23 cellular contexts compared by ENCODE assay signal in genomic region chr13:112771877-112772538, GRCh38.
DNase-seq lines count a peak whose midpoint lies in the region; ATAC-seq, FAIRE-seq and TF ChIP-seq lines count a peak whose summit lies in the region.
"Had no signal": no experiment of that assay in that cellular context is flagged by ENCODE, and none has a peak within 500 bp of the region (broad histone marks: within the 10 kb centered on the region; RNA-seq: fewer than 3 reads in every experiment).

No MANE protein-coding gene starts in this region.

- no peaks in the 10 kb centered on the region for H3K27me3 ChIP-seq in right atrium auricular region
- no peaks in the 10 kb centered on the region for H3K27me3 ChIP-seq in small intestine (ENCODE audit: control insufficient read depth in 2 of 2, insufficient read depth in 2 of 2, low read length in 2 of 2)

- H3K27ac Mint-ChIP-seq in activated naive CD4-positive, alpha-beta T cell treated with anti-CD3 and anti-CD28 coated beads for 36 hours = no peak overlapping the region
- H3K27ac Mint-ChIP-seq in activated naive CD8-positive, alpha-beta T cell treated with anti-CD3 and anti-CD28 coated beads, Interleukin-2, amount 50 U/mL, for 24 hours = no peak overlapping the region
- H3K27ac Mint-ChIP-seq: activated CD8-positive, alpha-beta T cell treated with anti-CD3 and anti-CD28 coated beads for 36 hours had no signal

- WGBS in small intestine, 3 donors = 24 to 71% (median 34%) methylated on average over 18 of the region's 18 CpGs

- no peak for ATAC-seq in HG02571 (IDR thresholded peaks at IDR 0.05; ENCODE audit: unreplicated experiment)
- no peak for ATAC-seq in activated naive CD8-positive, alpha-beta T cell treated with anti-CD3 and anti-CD28 coated beads, Interleukin-2, amount 50 U/mL, for 24 hours
- ATAC-seq: activated CD8-positive, alpha-beta T cell treated with anti-CD3 and anti-CD28 coated beads for 36 hours; SK-N-SH treated with all-trans-retinoic acid at 6 μM for 48 hours had no signal

- no peaks in the 10 kb centered on the region for H3K36me3 ChIP-seq in right atrium auricular region
- no peaks in the 10 kb centered on the region for H3K36me3 ChIP-seq in small intestine (ENCODE audit: control insufficient read depth in 2 of 2, insufficient read depth in 2 of 2, low read length in 2 of 2)

- H3K9me3 ChIP-seq in right atrium auricular region = no peaks in the 10 kb centered on the region
- H3K9me3 ChIP-seq in small intestine (ENCODE audit: control insufficient read depth, low read depth) = no peaks in the 10 kb centered on the region

- peak overlapping the region; percentile 71 to 72 for H3K27ac ChIP-seq in right atrium auricular region
- no peak overlapping the region for H3K27ac ChIP-seq in small intestine (ENCODE audit: low read depth in 1 of 2, low read length in 1 of 2)
- H3K27ac ChIP-seq: 22Rv1 had no signal

- H3K4me1 Mint-ChIP-seq in activated naive CD4-positive, alpha-beta T cell treated with anti-CD3 and anti-CD28 coated beads for 36 hours (ENCODE audit: low read depth) = peaks cover 19% of the 10 kb centered on the region
- H3K4me1 Mint-ChIP-seq in activated naive CD8-positive, alpha-beta T cell treated with anti-CD3 and anti-CD28 coated beads, Interleukin-2, amount 50 U/mL, for 24 hours = peaks cover 26% of the 10 kb centered on the region

- CTCF ChIA-PET in activated naive CD4-positive, alpha-beta T cell treated with anti-CD3 and anti-CD28 coated beads for 36 hours (lab: Charles Lee) = no interaction called here

- no peak for FAIRE-seq in small intestine (lab: Jason Lieb, UNC)
- FAIRE-seq: endothelial cell of umbilical vein, RCC 7860 had no signal

- H3K4me3 ChIP-seq in right atrium auricular region (no peak overlapping the region), small intestine (ENCODE audit: low read depth in 1 of 2, low read length in 2 of 2) (no peak overlapping the region)
- H3K4me3 ChIP-seq: lung had no signal

- H3K36me3 Mint-ChIP-seq in activated naive CD4-positive, alpha-beta T cell treated with anti-CD3 and anti-CD28 coated beads for 36 hours (ENCODE audit: low read depth) = peaks cover 2% of the 10 kb centered on the region
- peaks cover 2% of the 10 kb centered on the region for H3K36me3 Mint-ChIP-seq in activated naive CD8-positive, alpha-beta T cell treated with anti-CD3 and anti-CD28 coated beads, Interleukin-2, amount 50 U/mL, for 24 hours (ENCODE audit: low read depth)

- TF ChIP-seq CTCF in right atrium auricular region (IDR thresholded peaks at IDR 0.05) = no peak

- H3K4me1 ChIP-seq in right atrium auricular region (peaks cover 0 to 69% of the 10 kb centered on the region in 2 donors), small intestine (ENCODE audit: control insufficient read depth in 2 of 2, insufficient read depth in 1 of 2, low read depth in 1 of 2, low read length in 1 of 2) (no peaks in the 10 kb centered on the region)

- no peaks in the 10 kb centered on the region for H3K27me3 Mint-ChIP-seq in activated naive CD4-positive, alpha-beta T cell treated with anti-CD3 and anti-CD28 coated beads for 36 hours (ENCODE audit: low read depth)
- no peaks in the 10 kb centered on the region for H3K27me3 Mint-ChIP-seq in activated naive CD8-positive, alpha-beta T cell treated with anti-CD3 and anti-CD28 coated beads, Interleukin-2, amount 50 U/mL, for 24 hours
- H3K27me3 Mint-ChIP-seq: activated CD8-positive, alpha-beta T cell treated with anti-CD3 and anti-CD28 coated beads for 36 hours had no signal

- no peaks in the 10 kb centered on the region for H3K9me3 Mint-ChIP-seq in activated naive CD4-positive, alpha-beta T cell treated with anti-CD3 and anti-CD28 coated beads for 36 hours
- H3K9me3 Mint-ChIP-seq in activated naive CD8-positive, alpha-beta T cell treated with anti-CD3 and anti-CD28 coated beads, Interleukin-2, amount 50 U/mL, for 24 hours = no peaks in the 10 kb centered on the region

- DNase-seq in NCI-H2029 (lab: John Stamatoyannopoulos, UW) = peak; percentile 53
- no peak for DNase-seq in NCI-H2029 treated with DMSO at 0.1 percent for 48 hours (lab: John Stamatoyannopoulos, UW)
- DNase-seq in NCI-H1092 (lab: John Stamatoyannopoulos, UW) = peak; percentile 44
- DNase-seq in right atrium auricular region (ENCODE audit: low spot score) = no peak
- DNase-seq in small intestine = peak; percentile 71
- DNase-seq in activated naive CD4-positive, alpha-beta T cell treated with anti-CD3 and anti-CD28 coated beads for 36 hours = no peak
- no peak for DNase-seq in activated naive CD8-positive, alpha-beta T cell treated with anti-CD3 and anti-CD28 coated beads, Interleukin-2, amount 50 U/mL, for 24 hours
- DNase-seq: activated CD8-positive, alpha-beta T cell treated with anti-CD3 and anti-CD28 coated beads for 36 hours; amniotic stem cell; dermis blood vessel endothelial cell; GOT3; Kasumi-1; NCI-H1417 treated with DMSO at 0.1 percent for 48 hours; NCI-H345; stimulated activated naive CD4-positive, alpha-beta T cell treated with Interleukin-2 at 50 U/mL for 16 hours; T-helper 9 cell; trophoblast cell had no signal

- intact Hi-C loops in activated naive CD4-positive, alpha-beta T cell treated with anti-CD3 and anti-CD28 coated beads for 36 hours (cut with micrococcal nuclease) = no loop called here

- no peak overlapping the region for H3K4me3 Mint-ChIP-seq in activated naive CD4-positive, alpha-beta T cell treated with anti-CD3 and anti-CD28 coated beads for 36 hours
- H3K4me3 Mint-ChIP-seq in activated naive CD8-positive, alpha-beta T cell treated with anti-CD3 and anti-CD28 coated beads, Interleukin-2, amount 50 U/mL, for 24 hours = no peak overlapping the region
- H3K4me3 Mint-ChIP-seq: activated CD8-positive, alpha-beta T cell treated with anti-CD3 and anti-CD28 coated beads for 36 hours had no signal

Comparison
In these comparisons a context has a peak if more than half of its experiments do, and no peak if none do; other contexts are left out.
1. DNase-seq: peak in NCI-H2029 (single experiment), NCI-H1092 (single experiment) and small intestine (single experiment); none in NCI-H2029 treated with DMSO at 0.1 percent for 48 hours (single experiment), right atrium auricular region (single experiment), activated naive CD4-positive, alpha-beta T cell treated with anti-CD3 and anti-CD28 coated beads for 36 hours (single experiment) and activated naive CD8-positive, alpha-beta T cell treated with anti-CD3 and anti-CD28 coated beads, Interleukin-2, amount 50 U/mL, for 24 hours (single experiment).
2. H3K27ac ChIP-seq: peak in right atrium auricular region (2 of 2); none in small intestine (0 of 2).